Comparison of ENCODE assay signal across 13 cellular contexts in genomic region chr18:36124841-36125240, GRCh38. TPM values are rescaled to one million over a fixed set of nuclear protein-coding genes. Genes with fewer than 3 reads are reported as not detected.
DNase-seq lines count a peak whose midpoint lies in the region; ATAC-seq and TF ChIP-seq lines count a peak whose summit lies in the region.
"Had no signal": no experiment of that assay in that cellular context is flagged by ENCODE, and none has a peak within 500 bp of the region (broad histone marks: within the 10 kb centered on the region; RNA-seq: fewer than 3 reads in every experiment).

No MANE protein-coding gene starts in this region.

- H3K27ac Mint-ChIP-seq in MCF 10A (ENCODE audit: low read depth, unreplicated experiment), result peak overlapping the region; percentile 16
- H3K27ac Mint-ChIP-seq: CD4-positive, CD25-positive, alpha-beta regulatory T cell had no signal

- CTCF ChIA-PET in MCF 10A (lab: Yijun Ruan, JAX), result interaction anchor here (0.6 to 1.0 kb wide), 3 partner anchors 59 to 108 kb away, joined by 3 to 4 read pairs (median 4); no protein-coding TSS in a partner anchor

- POLR2A ChIA-PET in MCF 10A (lab: Yijun Ruan, JAX), result interaction anchor here (0.5 to 1.2 kb wide), 7 partner anchors 9 to 1631 kb away, joined by 3 to 6 read pairs (median 3); no protein-coding TSS in a partner anchor

- no peaks in the 10 kb centered on the region for H3K27me3 ChIP-seq in breast epithelium

- no peaks in the 10 kb centered on the region for H3K27me3 Mint-ChIP-seq in MCF 10A (ENCODE audit: insufficient read depth, unreplicated experiment)
- H3K27me3 Mint-ChIP-seq: CD4-positive, CD25-positive, alpha-beta regulatory T cell had no signal

- peaks cover 24% of the 10 kb centered on the region for H3K4me1 Mint-ChIP-seq in MCF 10A (ENCODE audit: insufficient read depth, unreplicated experiment)

- H3K36me3 Mint-ChIP-seq in MCF 10A (ENCODE audit: insufficient read depth, unreplicated experiment), result peaks cover 64% of the 10 kb centered on the region

- no peak overlapping the region for H3K4me3 ChIP-seq in breast epithelium
- H3K4me3 ChIP-seq: GM12878, GM23248 had no signal

- no peaks in the 10 kb centered on the region for H3K9me3 ChIP-seq in breast epithelium

- peak; percentile 4 for DNase-seq in MCF 10A (ENCODE audit: unreplicated experiment)
- DNase-seq in breast epithelium (ENCODE audit: low spot score in 2 of 2), result no peak
- DNase-seq in epithelial cell of prostate (ENCODE audit: low read depth, low spot score), result peak; percentile 66
- DNase-seq in iris pigment epithelial cell (ENCODE audit: low read depth), result peak; percentile 16
- DNase-seq in left ventricle myocardium superior, result no peak
- no peak for DNase-seq in activated T-cell treated with anti-CD3 and anti-CD28 coated beads for 4 hours
- DNase-seq in Kasumi-1 (lab: John Stamatoyannopoulos, UW), result no peak
- DNase-seq: CD4-positive, CD25-positive, alpha-beta regulatory T cell; DMS79; GM23248 had no signal

- H3K4me3 Mint-ChIP-seq in MCF 10A (ENCODE audit: unreplicated experiment), result no peak overlapping the region

- no TSS peak for BruUV-seq in MCF 10A (replicated peaks; lab: Mats Ljungman, UMichigan)

- TF ChIP-seq CTCF in MCF 10A (IDR thresholded peaks at IDR 0.05; ENCODE audit: unreplicated experiment) (no peak), breast epithelium (IDR thresholded peaks at IDR 0.05) (no peak)

- intact Hi-C loops in MCF 10A (cut with micrococcal nuclease), result no loop called here
- intact Hi-C loops in breast epithelium (cut with DNase I; ENCODE audit: low total_unique reads), result loop anchor here (10.0 kb wide), 1 partner anchor 490 kb away; no protein-coding TSS in a partner anchor
- intact Hi-C loops in left ventricle myocardium superior (cut with micrococcal nuclease), result no loop called here

- no peaks in the 10 kb centered on the region for H3K36me3 ChIP-seq in breast epithelium

- H3K9me3 Mint-ChIP-seq in MCF 10A (ENCODE audit: unreplicated experiment), result no peaks in the 10 kb centered on the region
- H3K9me3 Mint-ChIP-seq: CD4-positive, CD25-positive, alpha-beta regulatory T cell had no signal

- ATAC-seq in left ventricle myocardium superior, result no peak
- ATAC-seq: GM12878, HCT116 had no signal

- no peak for TF ChIP-seq POLR2A in breast epithelium (IDR thresholded peaks at IDR 0.05)

- H3K4me1 ChIP-seq in breast epithelium, result no peaks in the 10 kb centered on the region

- H3K27ac ChIP-seq in breast epithelium (no peak overlapping the region), epithelial cell of prostate (peak overlapping the region; percentile 80)
- H3K27ac ChIP-seq: 22Rv1, GM23248 had no signal

RNA-seq across cellular contexts. Expression of gene SLC39A6, which starts 4.3 kb away (rescaled TPM):
- total RNA-seq in MCF 10A (2022) (49.7 and 53.5 TPM in 2 replicates), breast epithelium (100 to 1,000 TPM in 2 of 3 donors, 10 to 100 TPM in 1; 44.8 to 502 (median 235) TPM), left ventricle myocardium superior (13.4 TPM)

RNA-seq across cellular contexts. Expression of gene ELP2, which starts 4.9 kb away (rescaled TPM):
- 100 and 105 TPM in 2 replicates for total RNA-seq in MCF 10A (2022)
- total RNA-seq in breast epithelium, result 100 to 1,000 TPM in 2 of 3 donors, 10 to 100 TPM in 1; 66.9 to 165 (median 139) TPM
- 59.5 TPM for total RNA-seq in left ventricle myocardium superior

RNA-seq across cellular contexts. Expression of gene RPRD1A, which starts 57.5 kb away (rescaled TPM):
- total RNA-seq in MCF 10A (2022) (89.1 and 116 TPM in 2 replicates), breast epithelium (10 to 100 TPM; 51.5 to 76.8 (median 59.3) TPM), left ventricle myocardium superior (57.4 TPM)

Comparison
In these comparisons a context has a peak if more than half of its experiments do, and no peak if none do; other contexts are left out.
1. DNase-seq: peak in MCF 10A (single experiment), epithelial cell of prostate (single experiment) and iris pigment epithelial cell (single experiment); none in breast epithelium (0 of 2), left ventricle myocardium superior (single experiment), activated T-cell treated with anti-CD3 and anti-CD28 coated beads for 4 hours (single experiment) and Kasumi-1 (0 of 2).